In genomic region chr14:55574988-55575387, GRCh38 we compare ENCODE assay signal across 22 cellular contexts. TPM values are rescaled to one million over a fixed set of nuclear protein-coding genes. Genes with fewer than 3 reads are reported as not detected.
A peak's percentile ranks its signal among the peaks of the same experiment; 100 is the strongest.
DNase-seq lines count a peak whose midpoint lies in the region; ATAC-seq, FAIRE-seq and TF ChIP-seq lines count a peak whose summit lies in the region.
"Had no signal": no experiment of that assay in that cellular context is flagged by ENCODE, and none has a peak within 500 bp of the region (broad histone marks: within the 10 kb centered on the region; RNA-seq: fewer than 3 reads in every experiment).

No MANE protein-coding gene starts in this region.

- peaks cover 11% of the 10 kb centered on the region for H3K4me1 Mint-ChIP-seq in WTC11

- H3K4ac ChIP-seq in trophoblast cell (ENCODE audit: low read depth, low read length) = no peak overlapping the region

- POLR2A ChIA-PET in HepG2 (lab: Yijun Ruan, JAX) = interaction anchor here (1.1 to 1.2 kb wide), 2 partner anchors 9 to 19 kb away, joined by 3 read pairs; no protein-coding TSS in a partner anchor
- POLR2A ChIA-PET in WTC11 (lab: Charles Lee) = no interaction called here

- H3K23ac ChIP-seq in trophoblast cell (ENCODE audit: low read length) = no peak overlapping the region

- H3K79me2 ChIP-seq in HepG2 (ENCODE audit: insufficient read depth, low read length) (peaks cover 3% of the 10 kb centered on the region), trophoblast cell (ENCODE audit: control insufficient read depth, insufficient read depth, low read length, poor library complexity) (peaks cover 7% of the 10 kb centered on the region)

- no peaks in the 10 kb centered on the region for H4K20me1 ChIP-seq in HepG2 (ENCODE audit: insufficient read depth, low read length)
- H4K20me1 ChIP-seq: BLaER1 treated with 17β-estradiol and CSF1 and Interleukin-3, amounts not matched to agents 10 nM and 100 nM had no signal

- H3K27ac ChIP-seq in HepG2 (ENCODE audit: extremely low read length, insufficient read depth, low read length) = peak overlapping the region; percentile 25
- no peak overlapping the region for H3K27ac ChIP-seq in right lobe of liver
- no peak overlapping the region for H3K27ac ChIP-seq in trophoblast cell (ENCODE audit: low read depth, low read length)
- no peak overlapping the region for H3K27ac ChIP-seq in psoas muscle
- H3K27ac ChIP-seq: 22Rv1; A549; BLaER1 treated with 17β-estradiol and CSF1 and Interleukin-3, amounts not matched to agents 10 nM and 100 nM; C4-2B had no signal

- H4K8ac ChIP-seq in trophoblast cell (ENCODE audit: low read depth, low read length) = no peak overlapping the region

- H3K4me3 ChIP-seq in HepG2 (replicated peaks in 1 of 3; ENCODE audit: insufficient read depth in 1 of 3, low read depth in 2 of 3, low read length in 3 of 3) = no peak overlapping the region
- no peak overlapping the region for H3K4me3 ChIP-seq in right lobe of liver
- no peak overlapping the region for H3K4me3 ChIP-seq in trophoblast cell (ENCODE audit: low read depth, low read length)
- H3K4me3 ChIP-seq in psoas muscle = no peak overlapping the region
- H3K4me3 ChIP-seq: A549; BLaER1 treated with 17β-estradiol and CSF1 and Interleukin-3, amounts not matched to agents 10 nM and 100 nM had no signal

- 84% methylated on average over 7 of the region's 7 CpGs for WGBS in HepG2 (ENCODE audit: low lambda C conversion rate)
- 73% methylated on average over 4 of the region's 7 CpGs for WGBS in right lobe of liver (ENCODE audit: insufficient coverage, low coverage, low lambda C conversion rate, missing lambda C conversion rate)
- no CpG with 5 or more reads among the region's 7 CpGs for WGBS in trophoblast cell (ENCODE audit: extremely low coverage, insufficient coverage, insufficient read length)
- 85 to 97% (median 97%) methylated on average over 7 of the region's 7 CpGs for WGBS in psoas muscle, 3 donors

- H3K14ac ChIP-seq in trophoblast cell (ENCODE audit: low read length) = no peak overlapping the region

- peaks cover 11% of the 10 kb centered on the region for H3K79me1 ChIP-seq in trophoblast cell (ENCODE audit: low read length)

- intact Hi-C loops in HepG2 (cut with micrococcal nuclease; ENCODE audit: unreplicated experiment) = no loop called here
- intact Hi-C loops in right lobe of liver (cut with DNase I) = no loop called here
- intact Hi-C loops in psoas muscle (cut with DNase I) = no loop called here

- TF ChIP-seq EP300 in HepG2 (IDR thresholded peaks at IDR 0.05; ENCODE audit: low read depth in 2 of 2, low read length in 2 of 2) (no peak), HepG2 (CRISPR knock-in tag; IDR thresholded peaks at IDR 0.05; ENCODE audit: borderline replicate concordance) (no peak)

- TF ChIP-seq POLR2A in HepG2 (IDR thresholded peaks at IDR 0.05; ENCODE audit: insufficient read depth in 1 of 2, low read depth in 2 of 2, low read length in 2 of 2) (no peak), right lobe of liver (IDR thresholded peaks at IDR 0.05) (no peak)

- no TSS peak for BruUV-seq in HepG2 (replicated peaks; lab: Mats Ljungman, UMichigan)

- no peak for TF ChIP-seq CTCF in HepG2 (CRISPR knock-in tag; IDR thresholded peaks at IDR 0.05)
- TF ChIP-seq CTCF in right lobe of liver (IDR thresholded peaks at IDR 0.05) = no peak
- TF ChIP-seq CTCF in WTC11 (IDR thresholded peaks at IDR 0.05) = no peak
- no peak for TF ChIP-seq CTCF in psoas muscle (IDR thresholded peaks at IDR 0.05)

- no peak overlapping the region for H2BK12ac ChIP-seq in trophoblast cell (ENCODE audit: low read length)

- no peak overlapping the region for H4K12ac ChIP-seq in trophoblast cell (ENCODE audit: low read depth, low read length)

- no peak for DNase-seq in HepG2 (ENCODE audit: low spot score)
- DNase-seq in right lobe of liver = no peak
- DNase-seq in WTC11 (ENCODE audit: low spot score) = no peak
- no peak for DNase-seq in trophoblast cell
- DNase-seq in T-helper 2 cell = no peak
- no peak for DNase-seq in psoas muscle
- DNase-seq: AML-193; Caco-2; Calu3; CD4-positive, alpha-beta T cell; CD8-positive, alpha-beta T cell; DMS79 treated with DMSO at 0.1 percent for 48 hours; GF-D8 had no signal

- H2AK5ac ChIP-seq in trophoblast cell (ENCODE audit: low read length) = no peak overlapping the region

- no peak overlapping the region for H2BK120ac ChIP-seq in trophoblast cell (ENCODE audit: insufficient read depth, low read length, poor library complexity)

- H3K4me3 Mint-ChIP-seq in WTC11 = no peak overlapping the region
- H3K4me3 Mint-ChIP-seq: B cell; CD4-positive, alpha-beta T cell; CD8-positive, alpha-beta T cell had no signal

- H3K27me3 ChIP-seq in HepG2 (ENCODE audit: control insufficient read depth in 1 of 2, insufficient read depth in 2 of 2, low read length in 2 of 2) (no peaks in the 10 kb centered on the region), right lobe of liver (no peaks in the 10 kb centered on the region), trophoblast cell (ENCODE audit: insufficient read depth, low read length) (no peaks in the 10 kb centered on the region), psoas muscle (ENCODE audit: insufficient read depth in 3 of 3, low read length in 2 of 3) (no peaks in the 10 kb centered on the region)
- H3K27me3 ChIP-seq: BLaER1 treated with 17β-estradiol and CSF1 and Interleukin-3, amounts not matched to agents 10 nM and 100 nM had no signal

- H3K36me3 Mint-ChIP-seq in WTC11 = peaks cover 3% of the 10 kb centered on the region; the same call in 1 of the 2 replicates

- no peaks in the 10 kb centered on the region for H3K9me3 Mint-ChIP-seq in WTC11
- H3K9me3 Mint-ChIP-seq: CD4-positive, alpha-beta T cell; CD8-positive, alpha-beta T cell had no signal

- in situ Hi-C loops in HepG2 (cut with HindIII; ENCODE audit: extremely low pct_ligation_motif_present, low pct_unique_long_range_greater_than_20kb) = no loop called here

- H3K18ac ChIP-seq in trophoblast cell (ENCODE audit: low read length) = peak overlapping the region; percentile 40

- peaks cover 43% of the 10 kb centered on the region for H3K4me1 ChIP-seq in HepG2 (ENCODE audit: insufficient read depth, low read length)
- H3K4me1 ChIP-seq in right lobe of liver = no peaks in the 10 kb centered on the region
- peaks cover 0 to 3% of the 10 kb centered on the region in 2 experiments for H3K4me1 ChIP-seq in trophoblast cell (ENCODE audit: control insufficient read depth in 1 of 2, insufficient read depth in 2 of 2, low read length in 2 of 2)
- H3K4me1 ChIP-seq in psoas muscle = peaks cover 6% of the 10 kb centered on the region
- H3K4me1 ChIP-seq: Caco-2 had no signal

- no peak for TF ChIP-seq RAD21 in HepG2 (CRISPR knock-in tag; IDR thresholded peaks at IDR 0.05)

- no peaks in the 10 kb centered on the region for H3K9me3 ChIP-seq in HepG2 (ENCODE audit: low read length)
- H3K9me3 ChIP-seq in right lobe of liver = no peaks in the 10 kb centered on the region
- no peaks in the 10 kb centered on the region for H3K9me3 ChIP-seq in trophoblast cell (ENCODE audit: insufficient read depth, low read depth, low read length)
- H3K9me3 ChIP-seq in psoas muscle = no peaks in the 10 kb centered on the region
- H3K9me3 ChIP-seq: A549; BLaER1 treated with 17β-estradiol and CSF1 and Interleukin-3, amounts not matched to agents 10 nM and 100 nM; Caco-2 had no signal

- FAIRE-seq in HepG2 (lab: Jason Lieb, UNC) = no peak
- FAIRE-seq: A549, D721Med, G401.6, GM12891, GM19239 had no signal

- no peak overlapping the region for H2BK5ac ChIP-seq in trophoblast cell (ENCODE audit: low read depth, low read length, poor library complexity)

- H2AFZ ChIP-seq in HepG2 (ENCODE audit: low read length) (no peak overlapping the region), trophoblast cell (ENCODE audit: insufficient read depth, low read length, poor library complexity) (no peak overlapping the region)

- CTCF ChIA-PET in HepG2 (lab: Yijun Ruan, JAX; ENCODE audit: low intra/inter-chr PET ratio, low total read pairs) = no interaction called here
- CTCF ChIA-PET in WTC11 (lab: Charles Lee) = interaction anchor here (0.6 to 1.7 kb wide), 2 partner anchors 129 to 147 kb away, joined by 3 to 11 read pairs; no protein-coding TSS in a partner anchor

- no peaks in the 10 kb centered on the region for H3K27me3 Mint-ChIP-seq in WTC11 (ENCODE audit: low read depth)
- H3K27me3 Mint-ChIP-seq: B cell; CD4-positive, alpha-beta T cell had no signal

- no peaks in the 10 kb centered on the region; a peak in 1 of 5 replicates for H3K36me3 ChIP-seq in HepG2 (replicated peaks in 1 of 2; ENCODE audit: control insufficient read depth in 1 of 2, insufficient read depth in 2 of 2, low read length in 2 of 2)
- H3K36me3 ChIP-seq in right lobe of liver = no peaks in the 10 kb centered on the region
- H3K36me3 ChIP-seq in trophoblast cell (ENCODE audit: control insufficient read depth in 1 of 2, insufficient read depth in 2 of 2, low read length in 2 of 2) = no peaks in the 10 kb centered on the region
- peaks cover 0 to 4% of the 10 kb centered on the region in 2 donors for H3K36me3 ChIP-seq in psoas muscle (ENCODE audit: insufficient read depth in 1 of 2, low read depth in 1 of 2)

- peak overlapping the region; percentile 74; the same call in 1 of the 2 replicates for H3K27ac Mint-ChIP-seq in WTC11
- H3K27ac Mint-ChIP-seq: B cell; CD4-positive, alpha-beta T cell; CD8-positive, alpha-beta T cell had no signal

- H3K9ac ChIP-seq in HepG2 (ENCODE audit: insufficient read depth, low read depth, low read length) (no peak overlapping the region), trophoblast cell (ENCODE audit: low read length) (no peak overlapping the region)
- H3K9ac ChIP-seq: BLaER1 treated with 17β-estradiol and CSF1 and Interleukin-3, amounts not matched to agents 10 nM and 100 nM had no signal

- H4K91ac ChIP-seq in trophoblast cell (ENCODE audit: low read depth, low read length) = no peak overlapping the region

- ATAC-seq in HepG2 = 0 out of 3 replicates have a peak, but pooled peaks have one; percentile 16
- ATAC-seq in right lobe of liver = no peak
- ATAC-seq in WTC11 = no peak
- ATAC-seq in psoas muscle = no peak
- ATAC-seq: A549; CD8-positive, alpha-beta T cell had no signal

- no peak overlapping the region for H3K4me2 ChIP-seq in HepG2 (ENCODE audit: low read depth, low read length)
- no peak overlapping the region for H3K4me2 ChIP-seq in trophoblast cell (ENCODE audit: low read length)
- H3K4me2 ChIP-seq: A549; BLaER1 treated with 17β-estradiol and CSF1 and Interleukin-3, amounts not matched to agents 10 nM and 100 nM had no signal

RNA-seq across cellular contexts. Expression of gene KTN1, which starts 5.0 kb away (rescaled TPM):
- total RNA-seq in HepG2 (2016; rRNA removed; fragmentation: Illumina TruSeq; extraction: Trizol) = 138 and 169 TPM in 2 replicates
- total RNA-seq in HepG2 (2016; cell fraction: cytosol; rRNA removed; fragmentation: Illumina TruSeq; extraction: Trizol; ENCODE audit: low read depth) = 28.3 and 35.6 TPM in 2 replicates
- 136 and 165 TPM in 2 replicates for total RNA-seq in HepG2 (2016; cell fraction: insoluble cytoplasmic fraction; rRNA removed; fragmentation: Illumina TruSeq; extraction: Trizol)
- 68.6 and 81.8 TPM in 2 replicates for total RNA-seq in HepG2 (2016; cell fraction: membrane; rRNA removed; fragmentation: Illumina TruSeq; extraction: Trizol)
- 209 and 237 TPM in 2 replicates for total RNA-seq in HepG2 (2016; cell fraction: nucleus; rRNA removed; fragmentation: Illumina TruSeq; extraction: Trizol)
- 43.3 and 60.6 TPM in 2 replicates for polyA plus RNA-seq in HepG2 (2011; rRNA removed)
- 22.9 and 39.5 TPM in 2 replicates for polyA plus RNA-seq in HepG2 (2011; cell fraction: cytosol; rRNA removed)
- 36.7 and 39.6 TPM in 2 replicates for polyA plus RNA-seq in HepG2 (2011; cell fraction: nucleus; rRNA removed)
- polyA plus RNA-seq in HepG2 (2012) = 91.0 and 125 TPM in 2 replicates
- 12.0 and 13.7 TPM in 2 replicates for polyA plus RNA-seq in HepG2 (2016; cell fraction: cytosol; fragmentation: Illumina TruSeq; extraction: Trizol; ENCODE audit: low read depth)
- 100.0 and 102 TPM in 2 replicates for polyA plus RNA-seq in HepG2 (2016; cell fraction: insoluble cytoplasmic fraction; fragmentation: Illumina TruSeq; extraction: Trizol; ENCODE audit: low read depth)
- polyA plus RNA-seq in HepG2 (2016; cell fraction: membrane; fragmentation: Illumina TruSeq; extraction: Trizol; ENCODE audit: low read depth) = 31.3 and 39.9 TPM in 2 replicates
- polyA plus RNA-seq in HepG2 (2016; cell fraction: nucleus; fragmentation: Illumina TruSeq; extraction: Trizol; ENCODE audit: insufficient read depth, low read depth) = 225 and 226 TPM in 2 replicates
- polyA minus RNA-seq in HepG2 (2011; rRNA and poly(A)+ RNA removed; ENCODE audit: low replicate concordance) = 12.2 and 19.3 TPM in 2 replicates
- polyA minus RNA-seq in HepG2 (2011; cell fraction: cytosol; rRNA and poly(A)+ RNA removed) = 57.0 and 63.6 TPM in 2 replicates
- 265 and 273 TPM in 2 replicates for polyA minus RNA-seq in HepG2 (2011; cell fraction: nucleus; rRNA and poly(A)+ RNA removed)
- 10 to 100 TPM; 55.8 to 90.8 (median 64.1) TPM for total RNA-seq in right lobe of liver
- 122 to 125 TPM (median 123 TPM) in 3 replicates for total RNA-seq in WTC11 (2021)
- 222 and 228 TPM in 2 replicates for polyA plus RNA-seq in trophoblast cell (2013)
- 100 to 1,000 TPM; 238 to 607 (median 348) TPM for total RNA-seq in psoas muscle
- polyA plus RNA-seq in psoas muscle = 100 to 1,000 TPM; 218 to 576 (median 270) TPM

Comparison
In these comparisons a context has a peak if more than half of its experiments do, and no peak if none do; other contexts are left out.
1. Of the 50 proteins assayed by ChIP-seq in both HepG2 and WTC11: peak only in HepG2: NR2C2; only in WTC11: none; in both: none; in neither: 49.